In the genomic region with DNA sequence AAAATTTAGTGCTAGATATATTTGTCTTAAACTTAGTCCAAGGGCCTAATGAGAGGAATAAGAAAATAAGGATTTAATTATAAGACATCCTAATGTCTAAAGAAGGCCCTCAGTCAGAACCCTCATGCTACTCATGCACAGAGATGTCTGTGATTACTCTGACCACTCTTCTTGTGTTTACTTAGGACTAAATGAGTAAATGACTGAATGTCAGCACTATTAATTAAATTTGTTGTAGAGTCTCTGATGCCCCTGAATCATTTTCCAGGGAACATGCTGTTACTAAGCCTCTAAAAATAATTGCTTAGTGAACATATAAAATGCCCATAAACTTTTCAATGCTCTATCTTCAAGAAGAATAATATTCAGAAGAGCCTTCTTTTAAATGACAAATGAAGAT, we compare ENCODE assay signal across 14 cellular contexts. TPM values are rescaled to one million over a fixed set of nuclear protein-coding genes. Genes with fewer than 3 reads are reported as not detected.
"Had no signal": no experiment of that assay in that cellular context is flagged by ENCODE, and none has a peak within 500 bp of the region (broad histone marks: within the 10 kb centered on the region; RNA-seq: fewer than 3 reads in every experiment).

No MANE protein-coding gene starts in this region.

- H3K4me3 ChIP-seq: dorsolateral prefrontal cortex had no signal

- H3K27me3 ChIP-seq: dorsolateral prefrontal cortex had no signal

- DNase-seq: activated B cell treated with CpG ODN at 0.5 μM for 24 hours; activated CD4-positive, alpha-beta T cell treated with anti-CD3 and anti-CD28 coated beads, Interleukin-2, amount 10 ng/mL, durations not matched to agents 24 days and 14 days; activated naive CD4-positive, alpha-beta T cell treated with anti-CD3 and anti-CD28 coated beads for 36 hours; activated naive CD8-positive, alpha-beta T cell treated with anti-CD3 and anti-CD28 coated beads, Interleukin-2, amount 50 U/mL, for 24 hours; activated T-cell treated with anti-CD3 and anti-CD28 coated beads for 4 hours; aorta; dorsolateral prefrontal cortex; glutamatergic neuron; mesendoderm; occipital lobe; right cardiac atrium; stimulated activated naive CD8-positive, alpha-beta T cell treated with anti-CD3 and anti-CD28 coated beads, Interleukin-15, Interleukin-2, amounts not matched to agents 100 U/mL and 50 U/mL, for 24 hours; trophoblast cell had no signal

- ATAC-seq: activated naive CD8-positive, alpha-beta T cell treated with anti-CD3 and anti-CD28 coated beads, Interleukin-2, amount 50 U/mL, for 24 hours; activated T-helper 17 cell treated with anti-CD3 and anti-CD28 coated beads, Interleukin-2, amount 50 U/mL, for 72 hours; right cardiac atrium; stimulated activated naive CD8-positive, alpha-beta T cell treated with anti-CD3 and anti-CD28 coated beads, Interleukin-15, Interleukin-2, amounts not matched to agents 100 U/mL and 50 U/mL, for 24 hours had no signal

- H3K27ac ChIP-seq: dorsolateral prefrontal cortex had no signal

RNA-seq across cellular contexts. Expression of a gene that starts 32.4 kb away (rescaled TPM):
- total RNA-seq: activated B cell treated with CpG ODN at 0.5 μM for 24 hours; activated CD4-positive, alpha-beta T cell treated with anti-CD3 and anti-CD28 coated beads, Interleukin-2, amount 10 ng/mL, durations not matched to agents 24 days and 14 days; activated naive CD4-positive, alpha-beta T cell treated with anti-CD3 and anti-CD28 coated beads for 36 hours; activated T-helper 17 cell treated with anti-CD3 and anti-CD28 coated beads, Interleukin-2, amount 50 U/mL, for 72 hours had no signal
